ENCODE assay signal across 14 cellular contexts in the genomic region with DNA sequence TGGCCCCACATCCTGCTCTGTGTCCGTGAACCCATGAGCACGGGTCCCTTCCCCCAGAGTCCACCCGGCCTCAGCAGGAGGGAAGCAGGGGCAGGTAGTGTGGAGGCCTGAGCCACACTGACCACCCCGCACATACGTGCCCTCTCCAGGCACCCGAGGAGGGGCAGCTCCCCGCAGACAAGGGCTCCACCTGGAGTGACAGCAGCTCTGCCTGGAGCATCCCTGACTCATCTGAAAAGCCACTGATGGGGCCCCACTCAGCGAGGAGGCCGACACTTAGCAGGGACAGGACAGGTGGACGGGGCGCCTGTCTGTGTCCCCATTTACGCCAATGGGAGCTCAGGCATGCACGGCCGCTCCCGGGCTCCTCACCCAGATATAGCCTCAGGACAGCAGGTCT.
A peak's percentile ranks its signal among the peaks of the same experiment; 100 is the strongest.
DNase-seq lines count a peak whose midpoint lies in the region; ATAC-seq and TF ChIP-seq lines count a peak whose summit lies in the region.
"Had no signal": no experiment of that assay in that cellular context is flagged by ENCODE, and none has a peak within 500 bp of the region (broad histone marks: within the 10 kb centered on the region; RNA-seq: fewer than 3 reads in every experiment).

No MANE protein-coding gene starts in this region.

- peak overlapping the region; percentile 4 for H3K9ac ChIP-seq in NT2/D1 (ENCODE audit: insufficient read length, low read depth)

- WGBS in stomach, 5 donors: 85 to 94% (median 89%) methylated on average over 11 to 15 of the region's 15 CpGs

- ATAC-seq in left lobe of liver: no peak
- ATAC-seq: A549, GM12878 had no signal

- H3K27me3 ChIP-seq in NT2/D1 (ENCODE audit: insufficient read depth, insufficient read length) (no peaks in the 10 kb centered on the region), stomach (peaks cover 0 to 35% (median 0%) of the 10 kb centered on the region in 3 donors), SJCRH30 (no peaks in the 10 kb centered on the region)
- H3K27me3 ChIP-seq: BE2C had no signal

- DNase-seq in NT2/D1 (ENCODE audit: low read depth, low spot score) (no peak), left lobe of liver (ENCODE audit: low spot score) (peak; percentile 22), stomach (peak; percentile 14), NOMO-1 treated with DMSO at 0.1 percent for 48 hours (lab: John Stamatoyannopoulos, UW; ENCODE audit: unreplicated experiment) (no peak), SJCRH30 (no peak)
- DNase-seq in activated CD4-positive, alpha-beta T cell treated with anti-CD3 and anti-CD28 coated beads, Interleukin-2, amount 50 U/mL, for 1 hour: no peak
- DNase-seq: BE2C; CD4-positive, CD25-positive, alpha-beta regulatory T cell; DMS79 had no signal

- intact Hi-C loops in stomach (cut with DNase I; ENCODE audit: low total_unique reads): no loop called here

- H3K27ac ChIP-seq in C4-2B (peak overlapping the region; percentile 39; the same call in 1 of the 2 replicates), stomach (no peak overlapping the region), SJCRH30 (no peak overlapping the region)
- H3K27ac ChIP-seq: A549 had no signal

- H3K36me3 ChIP-seq in NT2/D1 (ENCODE audit: insufficient read depth, insufficient read length, low read length) (no peaks in the 10 kb centered on the region), stomach (no peaks in the 10 kb centered on the region), SJCRH30 (no peaks in the 10 kb centered on the region)
- H3K36me3 ChIP-seq: BE2C, HAP-1 had no signal

- H3K9me3 ChIP-seq in NT2/D1 (ENCODE audit: insufficient read depth, low read length) (no peaks in the 10 kb centered on the region), stomach (no peaks in the 10 kb centered on the region), SJCRH30 (replicated peaks) (no peaks in the 10 kb centered on the region)
- H3K9me3 ChIP-seq: A549, BE2C, HAP-1 had no signal

- no peak for TF ChIP-seq EP300 in stomach (IDR thresholded peaks at IDR 0.05)

- no peaks in the 10 kb centered on the region for H3K4me1 ChIP-seq in NT2/D1 (ENCODE audit: insufficient read depth, insufficient read length)
- H3K4me1 ChIP-seq in stomach: no peaks in the 10 kb centered on the region
- no peaks in the 10 kb centered on the region for H3K4me1 ChIP-seq in SJCRH30
- H3K4me1 ChIP-seq: A549, BE2C, HAP-1 had no signal

- TF ChIP-seq CTCF in C4-2B (conservative IDR thresholded peaks at IDR 0.05): no peak
- TF ChIP-seq CTCF in stomach (IDR thresholded peaks at IDR 0.05): no peak

- H3K4me3 ChIP-seq in NT2/D1 (ENCODE audit: insufficient read length, low read depth): no peak overlapping the region
- H3K4me3 ChIP-seq in stomach: no peak overlapping the region
- H3K4me3 ChIP-seq in SJCRH30: no peak overlapping the region
- H3K4me3 ChIP-seq: A549, GM12878, GM23338, HAP-1 had no signal

- TF ChIP-seq POLR2A in stomach (IDR thresholded peaks at IDR 0.05): no peak

Comparison
In these comparisons a context has a peak if more than half of its experiments do, and no peak if none do; other contexts are left out.
1. DNase-seq: peak in left lobe of liver (single experiment) and stomach (single experiment); none in NT2/D1 (single experiment), NOMO-1 treated with DMSO at 0.1 percent for 48 hours (single experiment), activated CD4-positive, alpha-beta T cell treated with anti-CD3 and anti-CD28 coated beads, Interleukin-2, amount 50 U/mL, for 1 hour (single experiment) and SJCRH30 (0 of 2).